8 cellular contexts compared by ENCODE assay signal in genomic region chr9:5628183-5628529, GRCh38. TPM values are rescaled to one million over a fixed set of nuclear protein-coding genes. Genes with fewer than 3 reads are reported as not detected.
DNase-seq lines count a peak whose midpoint lies in the region; ATAC-seq and TF ChIP-seq lines count a peak whose summit lies in the region.
"Had no signal": no experiment of that assay in that cellular context is flagged by ENCODE, and none has a peak within 500 bp of the region (broad histone marks: within the 10 kb centered on the region; RNA-seq: fewer than 3 reads in every experiment).

No MANE protein-coding gene starts in this region.

- H3K27ac Mint-ChIP-seq in activated CD8-positive, alpha-beta T cell treated with anti-CD3 and anti-CD28 coated beads for 36 hours = peak overlapping the region; percentile 100
- peak overlapping the region; percentile 98 to 99 for H3K27ac Mint-ChIP-seq in stimulated activated naive CD8-positive, alpha-beta T cell treated with anti-CD3 and anti-CD28 coated beads, Interleukin-15, amount 100 ng/mL, for 72 hours

- H3K9me3 Mint-ChIP-seq in activated CD8-positive, alpha-beta T cell treated with anti-CD3 and anti-CD28 coated beads for 36 hours = no peaks in the 10 kb centered on the region
- no peaks in the 10 kb centered on the region for H3K9me3 Mint-ChIP-seq in stimulated activated naive CD8-positive, alpha-beta T cell treated with anti-CD3 and anti-CD28 coated beads, Interleukin-15, amount 100 ng/mL, for 72 hours

- H3K9me3 ChIP-seq in iPS-18a (ENCODE audit: control insufficient read depth, low read depth, low read length) = no peaks in the 10 kb centered on the region

- no peaks in the 10 kb centered on the region for H3K36me3 ChIP-seq in iPS-18a (ENCODE audit: control insufficient read depth, low read depth, low read length)

- peaks cover 9% of the 10 kb centered on the region for H3K4me1 ChIP-seq in iPS-18a (ENCODE audit: control insufficient read depth, low read depth, low read length)

- H3K27ac ChIP-seq in HL-60 (replicated peaks) = peak overlapping the region; percentile 95
- H3K27ac ChIP-seq in iPS-18a (ENCODE audit: low read length) = no peak overlapping the region

- no peak for ATAC-seq in activated CD8-positive, alpha-beta T cell treated with anti-CD3 and anti-CD28 coated beads for 36 hours
- ATAC-seq in stimulated activated naive CD8-positive, alpha-beta T cell treated with anti-CD3 and anti-CD28 coated beads, Interleukin-15, amount 100 ng/mL, for 72 hours = no peak
- no peak for ATAC-seq in GM18909 (IDR thresholded peaks at IDR 0.05; ENCODE audit: poor library complexity, unreplicated experiment)

- peak overlapping the region; percentile 73 for H3K9ac ChIP-seq in iPS-18a (ENCODE audit: low read length)

- no peak for TF ChIP-seq CTCF in HL-60 (IDR thresholded peaks at IDR 0.05; ENCODE audit: insufficient read depth, low read length)
- no peak for TF ChIP-seq CTCF in activated CD8-positive, alpha-beta T cell treated with anti-CD3 and anti-CD28 coated beads for 36 hours (IDR thresholded peaks at IDR 0.05)

- H3K27me3 Mint-ChIP-seq in activated CD8-positive, alpha-beta T cell treated with anti-CD3 and anti-CD28 coated beads for 36 hours = no peaks in the 10 kb centered on the region
- H3K27me3 Mint-ChIP-seq in stimulated activated naive CD8-positive, alpha-beta T cell treated with anti-CD3 and anti-CD28 coated beads, Interleukin-15, amount 100 ng/mL, for 72 hours = no peaks in the 10 kb centered on the region

- CTCF ChIA-PET in activated CD8-positive, alpha-beta T cell treated with anti-CD3 and anti-CD28 coated beads for 36 hours (lab: Charles Lee) = interaction anchor here (1.0 to 1.8 kb wide), 7 partner anchors 20 to 205 kb away, joined by 3 to 9 read pairs (median 3); partner anchors contain the start of gene ERMP1

- POLR2A ChIA-PET in activated CD8-positive, alpha-beta T cell treated with anti-CD3 and anti-CD28 coated beads for 36 hours (lab: Charles Lee) = interaction anchor here (0.6 to 1.6 kb wide), 5 partner anchors 16 to 1208 kb away, joined by 3 to 6 read pairs (median 3); partner anchors contain the start of genes ERMP1 and RANBP6

- H3K36me3 Mint-ChIP-seq in activated CD8-positive, alpha-beta T cell treated with anti-CD3 and anti-CD28 coated beads for 36 hours (ENCODE audit: low read depth) = peaks cover 17% of the 10 kb centered on the region

- no peaks in the 10 kb centered on the region for H3K27me3 ChIP-seq in HL-60 (ENCODE audit: insufficient read depth, poor library complexity, severe bottlenecking)
- H3K27me3 ChIP-seq in iPS-18a (ENCODE audit: control insufficient read depth, insufficient read depth, low read length) = no peaks in the 10 kb centered on the region

- intact Hi-C loops in activated CD8-positive, alpha-beta T cell treated with anti-CD3 and anti-CD28 coated beads for 36 hours (cut with micrococcal nuclease) = loop anchor here (5.0 kb wide), 2 partner anchors 139 to 214 kb away; no protein-coding TSS in a partner anchor

- H3K4me3 Mint-ChIP-seq in activated CD8-positive, alpha-beta T cell treated with anti-CD3 and anti-CD28 coated beads for 36 hours = peak overlapping the region; percentile 100
- peak overlapping the region; percentile 87 to 98 for H3K4me3 Mint-ChIP-seq in stimulated activated naive CD8-positive, alpha-beta T cell treated with anti-CD3 and anti-CD28 coated beads, Interleukin-15, amount 100 ng/mL, for 72 hours

- DNase-seq in HL-60 (ENCODE audit: low read depth in 1 of 2, low spot score in 1 of 2) (peak in 1 of 2 experiments; percentile 4), A172 (ENCODE audit: low spot score) (no peak), NCI-H2227 treated with DMSO at 0.1 percent for 48 hours (lab: John Stamatoyannopoulos, UW) (no peak)
- DNase-seq in activated CD8-positive, alpha-beta T cell treated with anti-CD3 and anti-CD28 coated beads for 36 hours = no peak
- no peak for DNase-seq in stimulated activated naive CD8-positive, alpha-beta T cell treated with anti-CD3 and anti-CD28 coated beads, Interleukin-15, amount 100 ng/mL, for 72 hours
- DNase-seq: SHP77 treated with DMSO at 0.1 percent for 48 hours had no signal

- H3K4me1 Mint-ChIP-seq in activated CD8-positive, alpha-beta T cell treated with anti-CD3 and anti-CD28 coated beads for 36 hours (ENCODE audit: low read depth) = peaks cover 53% of the 10 kb centered on the region
- H3K4me1 Mint-ChIP-seq in stimulated activated naive CD8-positive, alpha-beta T cell treated with anti-CD3 and anti-CD28 coated beads, Interleukin-15, amount 100 ng/mL, for 72 hours = peaks cover 67% of the 10 kb centered on the region

- H3K4me3 ChIP-seq in HL-60 (replicated peaks; ENCODE audit: insufficient read depth, low read length) (peak overlapping the region; percentile 92), iPS-18a (ENCODE audit: low read length) (peak overlapping the region; percentile 90)

RNA-seq across cellular contexts. Expression of gene RIC1, which starts 0.8 kb away (rescaled TPM):
- 10 to 100 TPM; 14.4 to 14.6 TPM for total RNA-seq in activated CD8-positive, alpha-beta T cell treated with anti-CD3 and anti-CD28 coated beads for 36 hours
- 18.9 and 20.4 TPM in 2 replicates for total RNA-seq in A172 (2014; rRNA removed; shearing (Covaris generic))
